ENCODE assay signal across 27 cellular contexts in the genomic region with DNA sequence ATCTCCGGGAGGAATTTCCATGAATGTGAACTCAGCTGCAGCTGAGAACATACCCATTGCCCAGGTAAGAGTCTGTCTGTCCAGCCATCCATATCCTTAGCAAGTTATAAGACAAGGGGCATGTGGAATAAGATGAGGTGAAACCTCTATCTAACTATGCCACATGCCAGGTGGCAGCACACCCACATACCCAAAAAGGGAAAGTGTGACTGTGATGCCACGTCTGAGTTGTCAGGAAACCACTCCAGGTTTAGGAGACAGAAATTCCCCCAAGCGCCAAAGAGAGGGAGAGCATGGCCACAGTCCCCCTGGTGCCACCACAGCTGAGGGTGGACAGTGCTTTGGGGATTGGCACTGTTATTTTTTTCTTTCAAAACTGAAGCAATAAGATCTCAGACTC. TPM values are rescaled to one million over a fixed set of nuclear protein-coding genes. Genes with fewer than 3 reads are reported as not detected.
"Had no signal": no experiment of that assay in that cellular context is flagged by ENCODE, and none has a peak within 500 bp of the region (broad histone marks: within the 10 kb centered on the region; RNA-seq: fewer than 3 reads in every experiment).

No MANE protein-coding gene starts in this region.

- H3K9me3 Mint-ChIP-seq: memory B cell; natural killer cell treated with Interleukin-12 subunit alpha and Interleukin-12 subunit beta and Interleukin-15 and Interleukin-18, amount 100 ng/mL, for 72 hours; stimulated activated memory B cell treated with anti-CD40 and anti-IgM and Interleukin-4, amounts not matched to agents 10 μg/mL and 1 μg/mL and 100 μg/mL, for 72 hours; stimulated activated naive CD8-positive, alpha-beta T cell treated with anti-CD3 and anti-CD28 coated beads, Interleukin-15, amount 100 ng/mL, for 72 hours had no signal

- FAIRE-seq: pancreas had no signal

- H3K27ac Mint-ChIP-seq: memory B cell; naive thymus-derived CD4-positive, alpha-beta T cell; natural killer cell treated with Interleukin-12 subunit alpha and Interleukin-12 subunit beta and Interleukin-15 and Interleukin-18, amount 100 ng/mL, for 72 hours; stimulated activated memory B cell treated with anti-CD40 and anti-IgM and Interleukin-4, amounts not matched to agents 10 μg/mL and 1 μg/mL and 100 μg/mL, for 72 hours had no signal

- H3K4me3 ChIP-seq: left ventricle myocardium inferior, lung, mucosa of descending colon, pancreas, prostate gland, right lobe of liver, smooth muscle cell, testis, thyroid gland, transverse colon, upper lobe of left lung, vagina had no signal

- H3K27ac ChIP-seq: pancreas, prostate gland, right lobe of liver, testis, thyroid gland, transverse colon, upper lobe of left lung, vagina had no signal

- H3K27me3 Mint-ChIP-seq: stimulated activated naive CD8-positive, alpha-beta T cell treated with anti-CD3 and anti-CD28 coated beads, Interleukin-15, amount 100 ng/mL, for 72 hours had no signal

- H3K36me3 Mint-ChIP-seq: memory B cell; naive thymus-derived CD4-positive, alpha-beta T cell; natural killer cell treated with Interleukin-12 subunit alpha and Interleukin-12 subunit beta and Interleukin-15 and Interleukin-18, amount 100 ng/mL, for 72 hours; stimulated activated memory B cell treated with anti-CD40 and anti-IgM and Interleukin-4, amounts not matched to agents 10 μg/mL and 1 μg/mL and 100 μg/mL, for 72 hours had no signal

- H3K4me1 ChIP-seq: pancreas, prostate gland, right lobe of liver, testis, thyroid gland, transverse colon, upper lobe of left lung, vagina had no signal

- H3K27me3 ChIP-seq: pancreas, right lobe of liver, testis, thyroid gland, transverse colon, upper lobe of left lung, vagina had no signal

- H3K36me3 ChIP-seq: left ventricle myocardium inferior, pancreas, prostate gland, right lobe of liver, thyroid gland, transverse colon, upper lobe of left lung, vagina had no signal

- H3K4me3 Mint-ChIP-seq: memory B cell; natural killer cell treated with Interleukin-12 subunit alpha and Interleukin-12 subunit beta and Interleukin-15 and Interleukin-18, amount 100 ng/mL, for 72 hours; stimulated activated memory B cell treated with anti-CD40 and anti-IgM and Interleukin-4, amounts not matched to agents 10 μg/mL and 1 μg/mL and 100 μg/mL, for 72 hours; stimulated activated naive CD8-positive, alpha-beta T cell treated with anti-CD3 and anti-CD28 coated beads, Interleukin-15, amount 100 ng/mL, for 72 hours had no signal

- H3K9me3 ChIP-seq: left ventricle myocardium inferior, mucosa of descending colon, pancreas, prostate gland, right lobe of liver, testis, thyroid gland, transverse colon, upper lobe of left lung, vagina had no signal

- H3K4me2 ChIP-seq: smooth muscle cell had no signal

- DNase-seq: hypothalamus; islet precursor cell; left ventricle myocardium inferior; midbrain; mucosa of descending colon; naive thymus-derived CD4-positive, alpha-beta T cell; pancreas; retina; right lobe of liver; stimulated activated CD4-positive, alpha-beta T cell treated with anti-CD3 and anti-CD28 coated beads, Interleukin-1b, Interleukin-23, amount 100 ng/mL, for 48 hours; stimulated activated CD4-positive, alpha-beta T cell treated with anti-CD3 and anti-CD28 coated beads, Interleukin-2, amount 100 ng/mL, for 48 hours; stimulated activated CD4-positive, alpha-beta T cell treated with anti-CD3 and anti-CD28 coated beads, Interleukin-4, amount 100 ng/mL, for 4 hours; stimulated activated CD8-positive, alpha-beta memory T cell treated with anti-CD3 and anti-CD28 coated beads, Interleukin-4, amount 100 ng/mL, for 48 hours; stimulated activated naive CD4-positive, alpha-beta T cell treated with Interleukin-2 at 50 U/mL for 16 hours; stimulated activated naive CD8-positive, alpha-beta T cell treated with anti-CD3 and anti-CD28 coated beads, Interleukin-15, amount 100 ng/mL, for 72 hours; testis; thyroid gland; transverse colon; upper lobe of left lung had no signal

- H3K4me1 Mint-ChIP-seq: memory B cell; naive thymus-derived CD4-positive, alpha-beta T cell; stimulated activated memory B cell treated with anti-CD40 and anti-IgM and Interleukin-4, amounts not matched to agents 10 μg/mL and 1 μg/mL and 100 μg/mL, for 72 hours; stimulated activated naive CD8-positive, alpha-beta T cell treated with anti-CD3 and anti-CD28 coated beads, Interleukin-15, amount 100 ng/mL, for 72 hours had no signal

RNA-seq across cellular contexts. Expression of gene SYNDIG1, which starts 36.7 kb away (rescaled TPM):
- total RNA-seq: myocyte; naive thymus-derived CD4-positive, alpha-beta T cell; natural killer cell treated with Interleukin-12 subunit alpha and Interleukin-12 subunit beta and Interleukin-15 and Interleukin-18, amount 100 ng/mL, for 72 hours; right lobe of liver had no signal
- polyA plus RNA-seq: naive thymus-derived CD4-positive, alpha-beta T cell had no signal
